ENCODE assay signal across 8 cellular contexts in genomic region chr4:52545099-52546069, GRCh38.
DNase-seq lines count a peak whose midpoint lies in the region; ATAC-seq and TF ChIP-seq lines count a peak whose summit lies in the region.

No MANE protein-coding gene starts in this region.

- H3K27ac Mint-ChIP-seq in CD4-positive, alpha-beta memory T cell, result peak overlapping the region in 1 of 7 donors; percentile 42

- H3K4me1 ChIP-seq in CD4-positive, alpha-beta memory T cell (ENCODE audit: insufficient read depth, low read length), result no peaks in the 10 kb centered on the region
- H3K4me1 ChIP-seq in RWPE2 (ENCODE audit: insufficient read depth, poor library complexity, severe bottlenecking), result peaks cover 6% of the 10 kb centered on the region
- no peaks in the 10 kb centered on the region for H3K4me1 ChIP-seq in uterus

- TF ChIP-seq POLR2A in uterus (IDR thresholded peaks at IDR 0.05), result no peak

- no peak overlapping the region for H3K4me3 Mint-ChIP-seq in CD4-positive, alpha-beta memory T cell

- no peaks in the 10 kb centered on the region for H3K36me3 Mint-ChIP-seq in CD4-positive, alpha-beta memory T cell

- intact Hi-C loops in CD4-positive, alpha-beta memory T cell (cut with micrococcal nuclease), result loop anchor here (5.0 kb wide), 4 partner anchors 122 to 1687 kb away; partner anchors contain the start of gene FIP1L1
- intact Hi-C loops in uterus (cut with DNase I; ENCODE audit: low total_unique reads), result no loop called here

- no peaks in the 10 kb centered on the region for H3K9me3 Mint-ChIP-seq in CD4-positive, alpha-beta memory T cell

- no peaks in the 10 kb centered on the region for H3K27me3 ChIP-seq in CD4-positive, alpha-beta memory T cell (ENCODE audit: insufficient read depth, low read length)
- H3K27me3 ChIP-seq in RWPE2 (ENCODE audit: insufficient read depth, poor library complexity, severe bottlenecking) (no peaks in the 10 kb centered on the region), uterus (no peaks in the 10 kb centered on the region)

- POLR2A ChIA-PET in CD4-positive, alpha-beta memory T cell (lab: Charles Lee; ENCODE audit: partially characterized antibody), result interaction anchor here (0.9 kb wide), 1 partner anchor 167 kb away, joined by 3 read pairs; no protein-coding TSS in a partner anchor

- no peak overlapping the region for H3K4me3 ChIP-seq in CD4-positive, alpha-beta memory T cell (ENCODE audit: low read length in 2 of 2)
- H3K4me3 ChIP-seq in RWPE2 (ENCODE audit: severe bottlenecking), result no peak overlapping the region
- no peak overlapping the region for H3K4me3 ChIP-seq in uterus

- H3K9me3 ChIP-seq in CD4-positive, alpha-beta memory T cell (ENCODE audit: control insufficient read depth in 1 of 2, low read length in 2 of 2), result no peaks in the 10 kb centered on the region
- H3K9me3 ChIP-seq in RWPE2 (ENCODE audit: severe bottlenecking) (no peaks in the 10 kb centered on the region), uterus (no peaks in the 10 kb centered on the region)

- CTCF ChIA-PET in CD4-positive, alpha-beta memory T cell (lab: Charles Lee; ENCODE audit: partially characterized antibody), result interaction anchor here (0.7 to 4.1 kb wide), 30 partner anchors 8 to 443 kb away, joined by 3 to 91 read pairs (median 4); no protein-coding TSS in a partner anchor

- peak; percentile 47 to 62 (median 56) for DNase-seq in CD4-positive, alpha-beta memory T cell
- DNase-seq in HuH-7.5 (ENCODE audit: low spot score) (peak; percentile 85), RWPE2 (ENCODE audit: low spot score) (no peak), glomerular endothelial cell (ENCODE audit: extremely low read depth, low read depth, low spot score) (peak; percentile 20), pons (ENCODE audit: low spot score) (peak; percentile 64), uterus (peak; percentile 69 to 75)
- DNase-seq in activated naive CD4-positive, alpha-beta T cell treated with Interleukin-2 at 50 U/mL for 16 hours, result peak; percentile 64

- peaks cover 5 to 9% of the 10 kb centered on the region in 2 donors for H3K27me3 Mint-ChIP-seq in CD4-positive, alpha-beta memory T cell

- ATAC-seq in GM19324 (IDR thresholded peaks at IDR 0.05; ENCODE audit: low FRiP score, unreplicated experiment) (peak; percentile 51), RWPE2 (ENCODE audit: low read depth) (peak; percentile 50; the same call in 2 of the 3 replicates)

- H3K4me1 Mint-ChIP-seq in CD4-positive, alpha-beta memory T cell, result no peaks in the 10 kb centered on the region

- TF ChIP-seq CTCF in RWPE2 (IDR thresholded peaks at IDR 0.05; ENCODE audit: poor library complexity, severe bottlenecking) (peak; percentile 84), uterus (IDR thresholded peaks at IDR 0.05) (peak; percentile 73 to 86 (median 83))

- no peaks in the 10 kb centered on the region for H3K36me3 ChIP-seq in CD4-positive, alpha-beta memory T cell (ENCODE audit: insufficient read depth, low read length)
- H3K36me3 ChIP-seq in RWPE2 (ENCODE audit: low read depth), result no peaks in the 10 kb centered on the region
- no peaks in the 10 kb centered on the region for H3K36me3 ChIP-seq in uterus

- no peak overlapping the region for H3K27ac ChIP-seq in CD4-positive, alpha-beta memory T cell (ENCODE audit: low read depth, low read length)
- H3K27ac ChIP-seq in RWPE2 (ENCODE audit: poor library complexity, severe bottlenecking), result no peak overlapping the region
- H3K27ac ChIP-seq in uterus, result no peak overlapping the region
